ENCODE assay signal across 1 cellular context in the genomic region with DNA sequence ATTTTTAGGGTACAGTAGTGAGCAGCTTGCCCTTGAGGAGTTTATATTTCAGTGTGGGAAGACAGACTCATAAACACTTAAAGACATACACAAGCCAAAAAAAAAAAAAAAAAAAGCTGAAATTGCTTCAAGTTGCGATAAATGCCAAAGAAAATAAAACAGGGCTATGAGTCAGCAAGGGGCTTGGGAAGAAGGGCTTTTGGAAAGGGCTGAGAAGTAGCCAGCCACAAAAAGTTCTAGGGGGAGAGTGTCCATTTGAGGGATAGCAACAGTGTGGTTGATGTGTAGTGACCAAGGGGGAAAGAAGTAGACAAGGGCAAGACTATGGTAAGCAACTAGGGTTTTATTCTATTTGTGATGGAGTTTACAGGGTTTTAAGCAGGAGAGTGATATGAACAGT.
TF ChIP-seq lines count a peak whose summit lies in the region.

No MANE protein-coding gene starts in this region.

TF ChIP-seq in HepG2, 621 proteins besides CTCF, POLR2A, EP300 and RAD21 (continued from another document):
- TF ChIP-seq, protein P1, sequence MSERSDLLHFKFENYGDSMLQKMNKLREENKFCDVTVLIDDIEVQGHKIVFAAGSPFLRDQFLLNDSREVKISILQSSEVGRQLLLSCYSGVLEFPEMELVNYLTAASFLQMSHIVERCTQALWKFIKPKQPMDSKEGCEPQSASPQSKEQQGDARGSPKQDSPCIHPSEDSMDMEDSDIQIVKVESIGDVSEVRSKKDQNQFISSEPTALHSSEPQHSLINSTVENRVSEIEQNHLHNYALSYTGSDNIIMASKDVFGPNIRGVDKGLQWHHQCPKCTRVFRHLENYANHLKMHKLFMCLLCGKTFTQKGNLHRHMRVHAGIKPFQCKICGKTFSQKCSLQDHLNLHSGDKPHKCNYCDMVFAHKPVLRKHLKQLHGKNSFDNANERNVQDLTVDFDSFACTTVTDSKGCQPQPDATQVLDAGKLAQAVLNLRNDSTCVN (CRISPR knock-in tag; IDR thresholded peaks at IDR 0.05; ENCODE audit: borderline replicate concordance), result no peak
- TF ChIP-seq ZNF224 (CRISPR knock-in tag; IDR thresholded peaks at IDR 0.05) (no peak), SNRNP70 (IDR thresholded peaks at IDR 0.05; ENCODE audit: low read depth, low read length) (no peak)
- TF ChIP-seq, protein P2, sequence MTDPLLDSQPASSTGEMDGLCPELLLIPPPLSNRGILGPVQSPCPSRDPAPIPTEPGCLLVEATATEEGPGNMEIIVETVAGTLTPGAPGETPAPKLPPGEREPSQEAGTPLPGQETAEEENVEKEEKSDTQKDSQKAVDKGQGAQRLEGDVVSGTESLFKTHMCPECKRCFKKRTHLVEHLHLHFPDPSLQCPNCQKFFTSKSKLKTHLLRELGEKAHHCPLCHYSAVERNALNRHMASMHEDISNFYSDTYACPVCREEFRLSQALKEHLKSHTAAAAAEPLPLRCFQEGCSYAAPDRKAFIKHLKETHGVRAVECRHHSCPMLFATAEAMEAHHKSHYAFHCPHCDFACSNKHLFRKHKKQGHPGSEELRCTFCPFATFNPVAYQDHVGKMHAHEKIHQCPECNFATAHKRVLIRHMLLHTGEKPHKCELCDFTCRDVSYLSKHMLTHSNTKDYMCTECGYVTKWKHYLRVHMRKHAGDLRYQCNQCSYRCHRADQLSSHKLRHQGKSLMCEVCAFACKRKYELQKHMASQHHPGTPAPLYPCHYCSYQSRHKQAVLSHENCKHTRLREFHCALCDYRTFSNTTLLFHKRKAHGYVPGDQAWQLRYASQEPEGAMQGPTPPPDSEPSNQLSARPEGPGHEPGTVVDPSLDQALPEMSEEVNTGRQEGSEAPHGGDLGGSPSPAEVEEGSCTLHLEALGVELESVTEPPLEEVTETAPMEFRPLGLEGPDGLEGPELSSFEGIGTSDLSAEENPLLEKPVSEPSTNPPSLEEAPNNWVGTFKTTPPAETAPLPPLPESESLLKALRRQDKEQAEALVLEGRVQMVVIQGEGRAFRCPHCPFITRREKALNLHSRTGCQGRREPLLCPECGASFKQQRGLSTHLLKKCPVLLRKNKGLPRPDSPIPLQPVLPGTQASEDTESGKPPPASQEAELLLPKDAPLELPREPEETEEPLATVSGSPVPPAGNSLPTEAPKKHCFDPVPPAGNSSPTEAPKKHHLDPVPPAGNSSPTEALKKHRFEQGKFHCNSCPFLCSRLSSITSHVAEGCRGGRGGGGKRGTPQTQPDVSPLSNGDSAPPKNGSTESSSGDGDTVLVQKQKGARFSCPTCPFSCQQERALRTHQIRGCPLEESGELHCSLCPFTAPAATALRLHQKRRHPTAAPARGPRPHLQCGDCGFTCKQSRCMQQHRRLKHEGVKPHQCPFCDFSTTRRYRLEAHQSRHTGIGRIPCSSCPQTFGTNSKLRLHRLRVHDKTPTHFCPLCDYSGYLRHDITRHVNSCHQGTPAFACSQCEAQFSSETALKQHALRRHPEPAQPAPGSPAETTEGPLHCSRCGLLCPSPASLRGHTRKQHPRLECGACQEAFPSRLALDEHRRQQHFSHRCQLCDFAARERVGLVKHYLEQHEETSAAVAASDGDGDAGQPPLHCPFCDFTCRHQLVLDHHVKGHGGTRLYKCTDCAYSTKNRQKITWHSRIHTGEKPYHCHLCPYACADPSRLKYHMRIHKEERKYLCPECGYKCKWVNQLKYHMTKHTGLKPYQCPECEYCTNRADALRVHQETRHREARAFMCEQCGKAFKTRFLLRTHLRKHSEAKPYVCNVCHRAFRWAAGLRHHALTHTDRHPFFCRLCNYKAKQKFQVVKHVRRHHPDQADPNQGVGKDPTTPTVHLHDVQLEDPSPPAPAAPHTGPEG (CRISPR knock-in tag; IDR thresholded peaks at IDR 0.05), result no peak
